Comparison of ENCODE assay signal across 8 cellular contexts in genomic region chr1:43708006-43708412, GRCh38. TPM values are rescaled to one million over a fixed set of nuclear protein-coding genes. Genes with fewer than 3 reads are reported as not detected.
DNase-seq lines count a peak whose midpoint lies in the region; TF ChIP-seq lines count a peak whose summit lies in the region.

No MANE protein-coding gene starts in this region.

- H3K9ac ChIP-seq in SK-N-MC (ENCODE audit: insufficient read length), result peak overlapping the region; percentile 89

- peaks cover 42% of the 10 kb centered on the region for H3K36me3 ChIP-seq in SK-N-MC (ENCODE audit: insufficient read depth, low read length)
- H3K36me3 ChIP-seq in sigmoid colon, result peaks cover 3 to 21% (median 15%) of the 10 kb centered on the region in 4 donors

- H3K4me1 ChIP-seq in sigmoid colon, result peaks cover 0 to 41% (median 32%) of the 10 kb centered on the region in 4 donors

- DNase-seq in activated T-cell treated with anti-CD3 and anti-CD28 coated beads for 1 hour (ENCODE audit: low read depth) (peak; percentile 2), SK-N-MC (ENCODE audit: low read depth, low spot score) (no peak), fibroblast of gingiva (ENCODE audit: low read depth) (peak; percentile 34), sigmoid colon (no peak), NCI-H524 (lab: John Stamatoyannopoulos, UW) (no peak), DMS114 treated with DMSO at 0.1 percent for 48 hours (lab: John Stamatoyannopoulos, UW; ENCODE audit: unreplicated experiment) (no peak), GOT3 (lab: John Stamatoyannopoulos, UW) (no peak)
- no peak for DNase-seq in activated T-cell treated with anti-CD3 and anti-CD28 coated beads, Interleukin-2, amount 50 U/mL, for 1 hour

- H3K27me3 ChIP-seq in sigmoid colon, result no peaks in the 10 kb centered on the region

- 0 to 1% methylated on average over 14 of the region's 14 CpGs for WGBS in sigmoid colon, 2 donors

- H3K27ac ChIP-seq in SK-N-MC, result peak overlapping the region; percentile 73; the same call in 1 of the 2 replicates
- H3K27ac ChIP-seq in sigmoid colon, result peak overlapping the region; percentile 87 to 94 (median 90)

- TF ChIP-seq CTCF in sigmoid colon (IDR thresholded peaks at IDR 0.05), result no peak

- no peak for TF ChIP-seq EP300 in sigmoid colon (IDR thresholded peaks at IDR 0.05)

- peak overlapping the region; percentile 95 for H3K4me3 ChIP-seq in SK-N-MC
- peak overlapping the region; percentile 72 to 92 (median 87) for H3K4me3 ChIP-seq in sigmoid colon

- intact Hi-C loops in sigmoid colon (cut with DNase I), result no loop called here

- no peak for TF ChIP-seq POLR2A in sigmoid colon (IDR thresholded peaks at IDR 0.05)

- H3K9me3 ChIP-seq in SK-N-MC (ENCODE audit: low read depth, low read length) (no peaks in the 10 kb centered on the region), sigmoid colon (no peaks in the 10 kb centered on the region)

RNA-seq across cellular contexts. Expression of gene ST3GAL3, which starts 0.7 kb away (rescaled TPM):
- total RNA-seq in sigmoid colon, result 10 to 100 TPM; 21.3 to 31.4 (median 23.8) TPM
- 10 to 100 TPM in 2 of 3 donors, 1 to 10 TPM in 1; 7.2 to 18.0 (median 13.1) TPM for polyA plus RNA-seq in sigmoid colon

RNA-seq across cellular contexts. Expression of gene KDM4A, which starts 58.1 kb away (rescaled TPM):
- total RNA-seq in sigmoid colon, result 10 to 100 TPM; 16.2 to 30.7 (median 17.5) TPM
- polyA plus RNA-seq in sigmoid colon, result 10 to 100 TPM; 16.8 to 25.2 (median 25.0) TPM

Comparison
In these comparisons a context has a peak if more than half of its experiments do, and no peak if none do; other contexts are left out.
1. DNase-seq: peak in activated T-cell treated with anti-CD3 and anti-CD28 coated beads for 1 hour (single experiment) and fibroblast of gingiva (single experiment); none in activated T-cell treated with anti-CD3 and anti-CD28 coated beads, Interleukin-2, amount 50 U/mL, for 1 hour (single experiment), SK-N-MC (single experiment), sigmoid colon (single experiment), NCI-H524 (0 of 2), DMS114 treated with DMSO at 0.1 percent for 48 hours (single experiment) and GOT3 (single experiment).